8 cellular contexts compared by ENCODE assay signal in the genomic region with DNA sequence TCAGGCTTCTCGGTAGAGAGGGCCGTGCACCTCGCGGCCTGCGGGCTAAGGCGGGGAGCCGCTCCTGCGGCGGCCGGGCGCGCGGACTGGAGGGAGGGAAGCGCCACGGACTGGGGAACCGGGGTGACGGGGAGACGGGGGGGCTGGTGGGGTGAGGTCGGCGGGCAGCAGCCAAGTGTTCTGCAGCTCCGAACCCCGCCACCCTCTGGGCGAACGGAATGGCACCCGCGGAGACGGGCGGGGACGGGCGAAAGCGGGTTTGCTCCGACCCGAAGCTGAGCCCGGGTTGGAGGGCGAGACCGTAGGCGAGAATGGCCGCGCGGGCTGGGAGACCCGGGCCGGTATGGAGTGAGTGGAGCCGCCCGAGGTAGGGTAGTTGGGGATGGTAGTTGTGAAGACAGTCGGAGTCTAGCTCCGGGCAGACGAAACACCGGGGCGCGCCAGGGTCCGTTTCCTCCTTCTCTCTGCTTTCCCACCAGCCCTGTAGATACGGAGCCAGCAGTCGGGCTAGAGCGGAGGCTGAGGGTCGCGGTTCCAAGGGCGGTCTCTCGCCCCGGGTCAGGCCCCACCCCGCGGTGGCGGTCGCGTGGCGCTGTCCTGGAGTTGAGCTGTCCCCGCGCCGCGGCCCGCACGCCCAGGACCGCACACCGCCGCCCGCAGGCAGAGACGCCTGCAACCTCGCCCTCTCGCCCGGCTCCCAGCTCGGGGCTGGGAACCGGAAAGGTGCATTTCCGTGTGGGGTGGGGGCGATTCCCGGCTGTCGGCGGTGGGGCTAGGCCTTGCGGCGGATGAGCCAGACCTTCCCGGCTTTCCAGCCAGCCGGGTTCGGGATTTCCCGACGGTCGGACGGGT.
DNase-seq lines count a peak whose midpoint lies in the region; ATAC-seq, FAIRE-seq and TF ChIP-seq lines count a peak whose summit lies in the region.

No MANE protein-coding gene starts in this region.

- no peak for TF ChIP-seq POLR2A in thyroid gland (IDR thresholded peaks at IDR 0.05)

- peak overlapping the region; percentile 35 for H3K4me3 ChIP-seq in Caco-2 (ENCODE audit: low read depth, low read length)
- H3K4me3 ChIP-seq in thyroid gland (replicated peaks in 1 of 3) = peak overlapping the region in 1 of 3 donors; percentile 30

- no peaks in the 10 kb centered on the region for H3K36me3 Mint-ChIP-seq in Caco-2 (ENCODE audit: insufficient read depth, unreplicated experiment)

- TF ChIP-seq CTCF in Caco-2 (IDR thresholded peaks at IDR 0.05; ENCODE audit: insufficient read depth in 1 of 2, low read depth in 1 of 2, low read length in 1 of 2, severe bottlenecking in 1 of 2, unreplicated experiment in 1 of 2) (peak in 1 of 2 experiments; percentile 0), thyroid gland (IDR thresholded peaks at IDR 0.05) (no peak)

- no peak overlapping the region for H3K27ac Mint-ChIP-seq in Caco-2 (ENCODE audit: unreplicated experiment)

- DNase-seq in Caco-2 (peak in 1 of 2 experiments; percentile 42), HuH-7.5 (ENCODE audit: low spot score) (peak; percentile 60), astrocyte of the hippocampus (ENCODE audit: low read depth, low spot score) (peak; percentile 46), iris pigment epithelial cell (ENCODE audit: low read depth) (peak; percentile 24), thyroid gland (peak; percentile 3 to 27), SKM-1 treated with dmso at 0.1 percent for 144 hours (lab: John Stamatoyannopoulos, UW; ENCODE audit: unreplicated experiment) (no peak), RCC 7860 (ENCODE audit: low spot score) (no peak)

- peaks cover 23% of the 10 kb centered on the region for H3K27me3 Mint-ChIP-seq in Caco-2 (ENCODE audit: insufficient read depth, unreplicated experiment)

- H3K4me1 ChIP-seq in Caco-2 (no peaks in the 10 kb centered on the region), thyroid gland (peaks cover 20 to 26% of the 10 kb centered on the region in 2 donors)

- H3K36me3 ChIP-seq in Caco-2 (ENCODE audit: control insufficient read depth, insufficient read depth, low read length) (no peaks in the 10 kb centered on the region), thyroid gland (no peaks in the 10 kb centered on the region)

- no peak for FAIRE-seq in RCC 7860 (lab: Jason Lieb, UNC)

- H3K27ac ChIP-seq in thyroid gland = no peak overlapping the region

- H3K27me3 ChIP-seq in Caco-2 (replicated peaks; ENCODE audit: control insufficient read depth, insufficient read depth, low read length) (peaks cover 4% of the 10 kb centered on the region), thyroid gland (peaks cover 16% of the 10 kb centered on the region)

- 2 to 4% methylated on average over 31 to 38 of the region's 95 CpGs for WGBS in thyroid gland, 2 donors

- ATAC-seq in HG02571 (IDR thresholded peaks at IDR 0.05; ENCODE audit: unreplicated experiment) = no peak

- no peaks in the 10 kb centered on the region for H3K4me1 Mint-ChIP-seq in Caco-2 (ENCODE audit: low read depth, unreplicated experiment)

- BruUV-seq in Caco-2 (replicated peaks; lab: Mats Ljungman, UMichigan) = no TSS peak

- peak overlapping the region; percentile 75 for H3K4me3 Mint-ChIP-seq in Caco-2 (ENCODE audit: unreplicated experiment)

- POLR2A ChIA-PET in Caco-2 (lab: Charles Lee) = no interaction called here

- H3K9me3 Mint-ChIP-seq in Caco-2 (ENCODE audit: unreplicated experiment) = no peaks in the 10 kb centered on the region

- H3K9me3 ChIP-seq in Caco-2 = no peaks in the 10 kb centered on the region
- H3K9me3 ChIP-seq in thyroid gland = no peaks in the 10 kb centered on the region

- CTCF ChIA-PET in Caco-2 (lab: Charles Lee) = interaction anchor here (0.7 kb wide), 1 partner anchor 166 kb away, joined by 3 read pairs; no protein-coding TSS in a partner anchor

- intact Hi-C loops in Caco-2 (cut with micrococcal nuclease; ENCODE audit: unreplicated experiment) (no loop called here), thyroid gland (cut with DNase I) (no loop called here)

Comparison
In these comparisons a context has a peak if more than half of its experiments do, and no peak if none do; other contexts are left out.
1. DNase-seq: peak in HuH-7.5 (single experiment), astrocyte of the hippocampus (single experiment), iris pigment epithelial cell (single experiment) and thyroid gland (2 of 2); none in SKM-1 treated with dmso at 0.1 percent for 144 hours (single experiment) and RCC 7860 (single experiment).